In the genomic region with DNA sequence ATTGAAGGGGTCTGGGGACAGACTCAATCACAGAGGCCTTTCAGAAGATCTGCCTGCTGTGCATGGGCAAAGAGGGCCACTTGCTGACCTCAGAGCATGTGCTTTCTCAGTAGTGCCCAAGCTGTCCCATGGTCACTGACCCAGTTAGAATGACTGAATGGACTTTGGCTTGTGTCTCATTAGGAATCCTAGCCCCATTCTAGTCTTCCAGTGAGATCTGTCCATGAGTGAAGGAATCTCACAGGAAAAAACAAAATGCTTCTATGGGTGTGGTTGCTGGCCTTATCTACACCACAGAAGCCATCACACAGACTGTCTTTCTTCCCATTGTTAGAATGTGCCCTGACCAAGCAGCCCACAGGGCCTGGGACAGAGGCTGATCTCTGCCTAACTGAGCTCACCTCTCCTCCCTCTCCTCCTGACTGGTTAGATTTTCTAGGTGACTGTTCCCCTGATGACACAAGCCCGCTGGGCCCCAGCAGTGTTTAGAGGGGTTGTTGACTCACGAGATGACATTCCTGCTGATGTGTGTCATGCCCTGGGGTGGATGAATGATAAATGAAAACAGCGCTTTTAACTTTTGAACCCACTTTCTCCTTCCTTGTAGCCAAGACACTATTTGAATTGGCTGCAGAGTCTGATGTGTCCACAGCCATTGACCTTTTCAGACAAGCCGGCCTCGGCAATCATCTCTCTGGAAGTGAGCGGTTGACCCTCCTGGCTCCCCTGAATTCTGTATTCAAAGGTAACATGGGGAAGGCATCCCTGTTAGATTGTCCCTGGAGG, we compare ENCODE assay signal across 9 cellular contexts. TPM values are rescaled to one million over a fixed set of nuclear protein-coding genes. Genes with fewer than 3 reads are reported as not detected.
DNase-seq lines count a peak whose midpoint lies in the region; ATAC-seq lines count a peak whose summit lies in the region.
"Had no signal": no experiment of that assay in that cellular context is flagged by ENCODE, and none has a peak within 500 bp of the region (broad histone marks: within the 10 kb centered on the region; RNA-seq: fewer than 3 reads in every experiment).

No MANE protein-coding gene starts in this region.

- POLR2A ChIA-PET in activated CD4-positive, alpha-beta T cell treated with anti-CD3 and anti-CD28 coated beads for 36 hours (lab: Charles Lee), result no interaction called here

- H3K27ac Mint-ChIP-seq in activated CD4-positive, alpha-beta T cell treated with anti-CD3 and anti-CD28 coated beads for 36 hours, result no peak overlapping the region
- H3K27ac Mint-ChIP-seq: memory B cell had no signal

- H3K9me3 Mint-ChIP-seq in activated CD4-positive, alpha-beta T cell treated with anti-CD3 and anti-CD28 coated beads for 36 hours (ENCODE audit: low read depth), result no peaks in the 10 kb centered on the region
- H3K9me3 Mint-ChIP-seq: memory B cell had no signal

- ATAC-seq in activated CD4-positive, alpha-beta T cell treated with anti-CD3 and anti-CD28 coated beads for 36 hours, result peak; percentile 65
- peak; percentile 33 for ATAC-seq in left colon

- no peaks in the 10 kb centered on the region for H3K4me1 Mint-ChIP-seq in activated CD4-positive, alpha-beta T cell treated with anti-CD3 and anti-CD28 coated beads for 36 hours
- H3K4me1 Mint-ChIP-seq: memory B cell had no signal

- H3K4me3 Mint-ChIP-seq in activated CD4-positive, alpha-beta T cell treated with anti-CD3 and anti-CD28 coated beads for 36 hours, result no peak overlapping the region
- H3K4me3 Mint-ChIP-seq: memory B cell had no signal

- H3K27me3 Mint-ChIP-seq in activated CD4-positive, alpha-beta T cell treated with anti-CD3 and anti-CD28 coated beads for 36 hours, result peaks cover 2% of the 10 kb centered on the region

- H3K36me3 Mint-ChIP-seq in activated CD4-positive, alpha-beta T cell treated with anti-CD3 and anti-CD28 coated beads for 36 hours (ENCODE audit: low read depth), result no peaks in the 10 kb centered on the region

- peak; percentile 28 for DNase-seq in activated CD4-positive, alpha-beta T cell treated with anti-CD3 and anti-CD28 coated beads for 36 hours
- DNase-seq in activated CD4-positive, alpha-beta T cell treated with anti-CD3 and anti-CD28 coated beads for 4 hours, result no peak
- peak; percentile 71 for DNase-seq in brain pericyte (ENCODE audit: low read depth, low spot score)
- peak in 1 of 2 donors; percentile 13 for DNase-seq in left colon
- DNase-seq in ureter (ENCODE audit: low spot score), result peak; percentile 66
- no peak for DNase-seq in NCI-H187 (lab: John Stamatoyannopoulos, UW)
- no peak for DNase-seq in GDM1 (lab: John Stamatoyannopoulos, UW)
- DNase-seq in stimulated activated CD4-positive, alpha-beta T cell treated with anti-CD3 and anti-CD28 coated beads, Interleukin-4, amount 100 ng/mL, for 1 hour, result no peak

- CTCF ChIA-PET in activated CD4-positive, alpha-beta T cell treated with anti-CD3 and anti-CD28 coated beads for 36 hours (lab: Charles Lee), result interaction anchor here (0.6 to 1.3 kb wide), 4 partner anchors 10 to 79 kb away, joined by 3 to 6 read pairs (median 4); a partner anchor contains a TSS

- intact Hi-C loops in activated CD4-positive, alpha-beta T cell treated with anti-CD3 and anti-CD28 coated beads for 36 hours (cut with DNase I, micrococcal nuclease), result no loop called here
- intact Hi-C loops in left colon (cut with DNase I, micrococcal nuclease), result no loop called here

RNA-seq across cellular contexts. Expression of a gene that starts 24.7 kb away (rescaled TPM):
- total RNA-seq in activated CD4-positive, alpha-beta T cell treated with anti-CD3 and anti-CD28 coated beads for 36 hours, result not detected
- total RNA-seq in left colon, result 10 to 100 TPM; 21.0 to 50.3 TPM
- 147 TPM for total RNA-seq in ureter

Comparison
In these comparisons a context has a peak if more than half of its experiments do, and no peak if none do; other contexts are left out.
1. DNase-seq: peak in activated CD4-positive, alpha-beta T cell treated with anti-CD3 and anti-CD28 coated beads for 36 hours (single experiment), brain pericyte (single experiment) and ureter (single experiment); none in activated CD4-positive, alpha-beta T cell treated with anti-CD3 and anti-CD28 coated beads for 4 hours (0 of 2), NCI-H187 (0 of 2), GDM1 (single experiment) and stimulated activated CD4-positive, alpha-beta T cell treated with anti-CD3 and anti-CD28 coated beads, Interleukin-4, amount 100 ng/mL, for 1 hour (single experiment).
2. RNA of a gene that starts 24.7 kb away (total RNA-seq): 147 TPM in ureter (single experiment) and 21.0 to 50.3 TPM in left colon; not detected in activated CD4-positive, alpha-beta T cell treated with anti-CD3 and anti-CD28 coated beads for 36 hours; every median in the first group is over 10 times any median in the second.